Comparison of ENCODE assay signal across 9 cellular contexts in the genomic region with DNA sequence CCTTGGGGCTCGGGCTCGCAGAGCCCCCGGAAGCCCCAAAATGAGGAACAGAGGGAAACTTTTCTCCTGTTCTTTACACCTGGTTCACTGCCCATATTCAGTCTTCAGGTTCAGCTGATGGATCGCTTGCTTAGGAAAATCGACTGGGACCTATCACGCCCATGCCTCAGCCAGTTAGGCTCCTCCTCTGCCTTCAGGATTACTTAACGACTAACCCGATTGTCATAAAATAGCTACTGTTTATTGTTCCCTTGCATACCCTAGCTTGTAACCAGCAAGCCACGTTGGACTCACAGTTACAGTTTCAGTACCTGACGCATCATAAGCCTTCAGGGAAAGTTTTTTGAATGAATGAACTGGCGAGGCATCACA. TPM values are rescaled to one million over a fixed set of nuclear protein-coding genes. Genes with fewer than 3 reads are reported as not detected.
DNase-seq lines count a peak whose midpoint lies in the region; ATAC-seq and TF ChIP-seq lines count a peak whose summit lies in the region.
"Had no signal": no experiment of that assay in that cellular context is flagged by ENCODE, and none has a peak within 500 bp of the region (broad histone marks: within the 10 kb centered on the region; RNA-seq: fewer than 3 reads in every experiment).

No MANE protein-coding gene starts in this region.

- H3K4me3 ChIP-seq in skeletal muscle satellite cell (ENCODE audit: low read length), result peak overlapping the region; percentile 98

- peak overlapping the region; percentile 94 for H3K4me2 ChIP-seq in skeletal muscle satellite cell (ENCODE audit: low read length)

- H3K4me1 ChIP-seq in foreskin keratinocyte (peaks cover 13% of the 10 kb centered on the region), skeletal muscle satellite cell (ENCODE audit: control insufficient read depth, insufficient read depth, low read length) (peaks cover 18% of the 10 kb centered on the region)

- H3K36me3 ChIP-seq in skeletal muscle satellite cell (ENCODE audit: insufficient read depth, low read length), result peaks cover 34% of the 10 kb centered on the region

- H3K9ac ChIP-seq in skeletal muscle satellite cell (ENCODE audit: low read depth, low read length), result peak overlapping the region; percentile 98

- H3K27me3 ChIP-seq in foreskin keratinocyte, result no peaks in the 10 kb centered on the region
- H3K27me3 ChIP-seq in skeletal muscle satellite cell (ENCODE audit: control insufficient read depth, insufficient read depth, low read length), result no peaks in the 10 kb centered on the region

- no peak for TF ChIP-seq CTCF in foreskin keratinocyte (conservative IDR thresholded peaks at IDR 0.05)

- H3K9me3 ChIP-seq in skeletal muscle satellite cell (replicated peaks; ENCODE audit: low read length), result no peaks in the 10 kb centered on the region

- ATAC-seq in foreskin keratinocyte, result peak; percentile 58
- no peak for ATAC-seq in HG02642 (IDR thresholded peaks at IDR 0.05; ENCODE audit: poor library complexity, unreplicated experiment)

- H3K27ac ChIP-seq in foreskin keratinocyte, result peak overlapping the region; percentile 100

- DNase-seq in SIG-M5 treated with dmso at 0.1 percent for 504 hours (lab: John Stamatoyannopoulos, UW; ENCODE audit: unreplicated experiment) (peak; percentile 51), SIG-M5 (lab: John Stamatoyannopoulos, UW) (no peak), SW 1271 (lab: John Stamatoyannopoulos, UW) (peak; percentile 9 to 48), foreskin keratinocyte (peak in 1 of 2 donors; percentile 53), NCI-H1048 (lab: John Stamatoyannopoulos, UW) (no peak)
- DNase-seq in stimulated activated CD4-positive, alpha-beta T cell treated with anti-CD3 and anti-CD28 coated beads, Interleukin-12 subunit alpha, Interleukin-12 subunit beta, amount 100 ng/mL, for 4 hours, result no peak

RNA-seq across cellular contexts. Expression of gene TARDBP, which starts 0.7 kb away (rescaled TPM):
- total RNA-seq in foreskin keratinocyte, result 155 and 178 TPM in 2 replicates
- 101 and 125 TPM in 2 replicates for polyA plus RNA-seq in foreskin keratinocyte
- 69.2 and 71.7 TPM in 2 replicates for total RNA-seq in skeletal muscle satellite cell (2012; rRNA removed)

RNA-seq across cellular contexts. Expression of gene MASP2, which starts 33.9 kb away (rescaled TPM):
- total RNA-seq in foreskin keratinocyte, result 0.07 and 0.24 TPM in 2 replicates
- 0.11 TPM in 1 of 2 replicates, not detected in the other for polyA plus RNA-seq in foreskin keratinocyte
- 0.22 TPM in 1 of 2 replicates, not detected in the other for total RNA-seq in skeletal muscle satellite cell (2012; rRNA removed)
- total RNA-seq: dermis microvascular lymphatic vessel endothelial cell had no signal

RNA-seq across cellular contexts. Expression of gene SRM, which starts 46.7 kb away (rescaled TPM):
- 153 and 166 TPM in 2 replicates for total RNA-seq in foreskin keratinocyte
- polyA plus RNA-seq in foreskin keratinocyte, result 243 and 245 TPM in 2 replicates
- total RNA-seq in skeletal muscle satellite cell (2012; rRNA removed), result 49.4 and 75.6 TPM in 2 replicates

Comparison
In these comparisons a context has a peak if more than half of its experiments do, and no peak if none do; other contexts are left out.
1. DNase-seq: peak in SIG-M5 treated with dmso at 0.1 percent for 504 hours (single experiment) and SW 1271 (2 of 2); none in SIG-M5 (single experiment), stimulated activated CD4-positive, alpha-beta T cell treated with anti-CD3 and anti-CD28 coated beads, Interleukin-12 subunit alpha, Interleukin-12 subunit beta, amount 100 ng/mL, for 4 hours (single experiment) and NCI-H1048 (single experiment).